9 cellular contexts compared by ENCODE assay signal in genomic region chr18:58865009-58865345, GRCh38. TPM values are rescaled to one million over a fixed set of nuclear protein-coding genes. Genes with fewer than 3 reads are reported as not detected.
DNase-seq lines count a peak whose midpoint lies in the region; ATAC-seq and TF ChIP-seq lines count a peak whose summit lies in the region.
"Had no signal": no experiment of that assay in that cellular context is flagged by ENCODE, and none has a peak within 500 bp of the region (broad histone marks: within the 10 kb centered on the region; RNA-seq: fewer than 3 reads in every experiment).

No MANE protein-coding gene starts in this region.

- H3K27ac ChIP-seq in KMS-11 (peak overlapping the region; percentile 64), right lobe of liver (peak overlapping the region in 2 of 3 donors; percentile 87 to 90), stomach smooth muscle (ENCODE audit: low read length) (peak overlapping the region; percentile 88)
- H3K27ac ChIP-seq: PC-9 had no signal

- H3K4me2 ChIP-seq in KMS-11 = peak overlapping the region; percentile 14
- H3K4me2 ChIP-seq: PC-9 had no signal

- no peaks in the 10 kb centered on the region for H3K79me2 ChIP-seq in KMS-11 (ENCODE audit: insufficient read depth, low read depth)

- peak overlapping the region; percentile 84 to 90 (median 86) for H3K4me3 Mint-ChIP-seq in brain

- H3K9me3 ChIP-seq in right lobe of liver (no peaks in the 10 kb centered on the region), stomach smooth muscle (ENCODE audit: control insufficient read depth in 2 of 2, low read length in 2 of 2) (no peaks in the 10 kb centered on the region)

- peaks cover 0 to 20% (median 10%) of the 10 kb centered on the region in 5 experiments for H3K9me3 Mint-ChIP-seq in brain

- H3K4me1 Mint-ChIP-seq in brain = peaks cover 90% of the 10 kb centered on the region

- 33% methylated on average over 1 of the region's 1 CpG for WGBS in right lobe of liver (ENCODE audit: insufficient coverage, low coverage, low lambda C conversion rate, missing lambda C conversion rate)

- intact Hi-C loops in right lobe of liver (cut with DNase I) = no loop called here

- H3K27me3 ChIP-seq in KMS-11 (ENCODE audit: insufficient read depth, low read depth) (no peaks in the 10 kb centered on the region), right lobe of liver (no peaks in the 10 kb centered on the region), stomach smooth muscle (ENCODE audit: control insufficient read depth in 1 of 2, insufficient read depth in 2 of 2, low read length in 2 of 2) (no peaks in the 10 kb centered on the region)

- no peak for DNase-seq in right lobe of liver
- no peak for DNase-seq in kidney tubule cell (ENCODE audit: low spot score)
- DNase-seq in DMS153 treated with DMSO at 0.1 percent for 48 hours (lab: John Stamatoyannopoulos, UW; ENCODE audit: unreplicated experiment) = no peak
- DNase-seq: PC-9 had no signal

- H3K4me3 ChIP-seq in KMS-11 (IDR thresholded peaks at IDR 0.05; ENCODE audit: insufficient read depth, low read depth, low read length) (no peak overlapping the region), right lobe of liver (no peak overlapping the region), stomach smooth muscle (ENCODE audit: low read length in 2 of 2) (peak overlapping the region; percentile 63 to 68)
- H3K4me3 ChIP-seq: PC-9 had no signal

- H3K9ac ChIP-seq in KMS-11 = peak overlapping the region; percentile 87; the same call in 1 of the 2 replicates
- H3K9ac ChIP-seq in stomach smooth muscle (ENCODE audit: low read length in 2 of 2) = peak overlapping the region; percentile 61 to 71

- no peaks in the 10 kb centered on the region for H3K36me3 ChIP-seq in KMS-11 (ENCODE audit: insufficient read depth)
- no peaks in the 10 kb centered on the region for H3K36me3 ChIP-seq in right lobe of liver
- peaks cover 15 to 17% of the 10 kb centered on the region in 2 donors for H3K36me3 ChIP-seq in stomach smooth muscle (ENCODE audit: control insufficient read depth in 2 of 2, insufficient read depth in 2 of 2, low read length in 2 of 2)

- H4K20me1 ChIP-seq in KMS-11 (ENCODE audit: insufficient read depth) = no peaks in the 10 kb centered on the region

- peaks cover 49% of the 10 kb centered on the region for H3K36me3 Mint-ChIP-seq in brain

- no peak for TF ChIP-seq POLR2A in right lobe of liver (IDR thresholded peaks at IDR 0.05)

- ATAC-seq in right lobe of liver = no peak
- no peak for ATAC-seq in GM19023 (IDR thresholded peaks at IDR 0.05; ENCODE audit: unreplicated experiment)
- no peak for ATAC-seq in GM21619 (IDR thresholded peaks at IDR 0.05; ENCODE audit: unreplicated experiment)

- H3K4me1 ChIP-seq in KMS-11 (ENCODE audit: low read depth, poor library complexity, severe bottlenecking) (peaks cover 34% of the 10 kb centered on the region), right lobe of liver (peaks cover 0 to 10% (median 0%) of the 10 kb centered on the region in 4 donors), stomach smooth muscle (ENCODE audit: control insufficient read depth, insufficient read depth, low read length) (peaks cover 41% of the 10 kb centered on the region)

- TF ChIP-seq CTCF in KMS-11 (conservative IDR thresholded peaks at IDR 0.05; ENCODE audit: low read depth, low read length) = no peak
- TF ChIP-seq CTCF in brain (conservative IDR thresholded peaks at IDR 0.05) = no peak
- no peak for TF ChIP-seq CTCF in right lobe of liver (IDR thresholded peaks at IDR 0.05)

- H3K27me3 Mint-ChIP-seq in brain = peaks cover under 1% of the 10 kb centered on the region

- peak overlapping the region; percentile 99 to 100 (median 99) for H3K27ac Mint-ChIP-seq in brain

- H2AFZ ChIP-seq in KMS-11 (ENCODE audit: low read depth) = no peak overlapping the region
- H2AFZ ChIP-seq: PC-9 had no signal

RNA-seq across cellular contexts. Expression of gene ZNF532, which starts 0.3 kb away (rescaled TPM):
- 51.6 TPM for polyA plus RNA-seq in brain (ENCODE audit: insufficient read depth, low read depth, low replicate concordance)
- 1 to 10 TPM; 2.0 to 6.4 (median 3.2) TPM for total RNA-seq in right lobe of liver

Comparison
In these comparisons a context has a peak if more than half of its experiments do, and no peak if none do; other contexts are left out.
1. H3K4me3 ChIP-seq: peak in stomach smooth muscle (2 of 2); none in KMS-11 (single experiment) and right lobe of liver (0 of 3).
2. Peak in every context shown above with its lines, with median percentiles within 50 percentile points of each other: H3K27ac ChIP-seq.